Comparison of ENCODE assay signal across 9 cellular contexts in the genomic region with DNA sequence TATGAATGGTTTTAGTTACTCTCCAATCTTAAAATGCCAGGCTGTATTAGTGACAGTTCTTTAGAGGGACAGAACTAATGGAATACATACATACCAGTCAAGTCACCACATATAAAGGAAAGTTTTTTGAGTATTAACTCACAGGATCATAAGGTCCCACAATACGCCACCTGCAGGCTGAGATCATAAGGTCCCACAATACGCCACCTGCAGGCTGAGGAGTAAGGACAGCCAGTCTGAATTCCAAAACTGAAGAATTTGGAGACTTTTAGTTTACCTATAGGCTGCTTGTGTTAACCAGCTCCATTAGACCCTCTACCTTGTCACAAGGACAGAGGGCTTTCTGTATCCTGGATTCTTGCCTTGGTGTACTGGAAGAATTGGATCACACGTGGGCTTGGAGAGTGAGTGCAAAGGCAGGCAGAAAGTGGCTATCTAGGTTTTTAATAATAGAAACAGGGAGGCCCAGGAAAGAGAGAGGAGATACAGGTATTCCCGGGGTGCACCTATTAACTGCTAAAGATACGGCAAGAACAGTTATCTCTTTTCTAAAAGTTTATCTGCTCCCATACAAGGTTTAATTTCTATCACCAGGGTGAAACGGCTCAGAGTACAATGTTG.
A peak's percentile ranks its signal among the peaks of the same experiment; 100 is the strongest.
DNase-seq lines count a peak whose midpoint lies in the region; ATAC-seq and TF ChIP-seq lines count a peak whose summit lies in the region.
"Had no signal": no experiment of that assay in that cellular context is flagged by ENCODE, and none has a peak within 500 bp of the region (broad histone marks: within the 10 kb centered on the region; RNA-seq: fewer than 3 reads in every experiment).

No MANE protein-coding gene starts in this region.

- H3K9me3 ChIP-seq in neural cell (ENCODE audit: low read length), result no peaks in the 10 kb centered on the region
- H3K9me3 ChIP-seq: neutrophil had no signal

- no peaks in the 10 kb centered on the region for H4K20me1 ChIP-seq in neural cell (ENCODE audit: insufficient read depth)

- no peaks in the 10 kb centered on the region for H3F3A ChIP-seq in neural cell (ENCODE audit: insufficient read depth, low read length, poor library complexity, severe bottlenecking)

- TF ChIP-seq CTCF in GM12865 (IDR thresholded peaks at IDR 0.05; ENCODE audit: insufficient read depth, low read depth, low read length, missing control alignments) (peak; percentile 91), neural cell (IDR thresholded peaks at IDR 0.05; ENCODE audit: poor library complexity, severe bottlenecking) (peak; percentile 32)
- peak; percentile 44 for TF ChIP-seq CTCF in activated CD8-positive, alpha-beta T cell treated with anti-CD3 and anti-CD28 coated beads for 36 hours (IDR thresholded peaks at IDR 0.05)

- POLR2A ChIA-PET in activated CD8-positive, alpha-beta T cell treated with anti-CD3 and anti-CD28 coated beads for 36 hours (lab: Charles Lee), result no interaction called here
- POLR2A ChIA-PET in T-cell (lab: Charles Lee), result no interaction called here

- intact Hi-C loops in activated CD8-positive, alpha-beta T cell treated with anti-CD3 and anti-CD28 coated beads for 36 hours (cut with micrococcal nuclease), result no loop called here

- DNase-seq in GM12865 (ENCODE audit: low read depth) (peak; percentile 61), HUDEP-2 (lab: John Stamatoyannopoulos, UW; ENCODE audit: unreplicated experiment in 76 of 76) (peak in 45 of 76 experiments; percentile 1 to 53 (median 18)), NCI-H128 (lab: John Stamatoyannopoulos, UW; ENCODE audit: unreplicated experiment) (no peak), NCI-H2029 (lab: John Stamatoyannopoulos, UW) (no peak), T-cell (no peak)
- DNase-seq in activated CD8-positive, alpha-beta T cell treated with anti-CD3 and anti-CD28 coated beads for 36 hours, result peak; percentile 38

- no peaks in the 10 kb centered on the region for H3K9me2 ChIP-seq in neural cell (ENCODE audit: insufficient read depth, low read length)

- H3K36me3 Mint-ChIP-seq in activated CD8-positive, alpha-beta T cell treated with anti-CD3 and anti-CD28 coated beads for 36 hours (ENCODE audit: low read depth), result no peaks in the 10 kb centered on the region
- no peaks in the 10 kb centered on the region for H3K36me3 Mint-ChIP-seq in T-cell

- no peaks in the 10 kb centered on the region for H3K4me1 Mint-ChIP-seq in activated CD8-positive, alpha-beta T cell treated with anti-CD3 and anti-CD28 coated beads for 36 hours (ENCODE audit: low read depth)
- no peaks in the 10 kb centered on the region for H3K4me1 Mint-ChIP-seq in T-cell

- H3K4me2 ChIP-seq in neural cell (ENCODE audit: low read length), result no peak overlapping the region

- H3K27ac ChIP-seq in neural cell (ENCODE audit: low read length), result no peak overlapping the region
- H3K27ac ChIP-seq: neutrophil had no signal

- H3K9me3 Mint-ChIP-seq in activated CD8-positive, alpha-beta T cell treated with anti-CD3 and anti-CD28 coated beads for 36 hours, result no peaks in the 10 kb centered on the region
- H3K9me3 Mint-ChIP-seq in T-cell, result peaks cover 0 to 4% (median 3%) of the 10 kb centered on the region in 3 donors

- H3K36me3 ChIP-seq in neural cell (ENCODE audit: insufficient read depth, low read length), result no peaks in the 10 kb centered on the region
- H3K36me3 ChIP-seq: neutrophil had no signal

- peak; percentile 90 for ATAC-seq in GM21576 (IDR thresholded peaks at IDR 0.05; ENCODE audit: unreplicated experiment)
- ATAC-seq in activated CD8-positive, alpha-beta T cell treated with anti-CD3 and anti-CD28 coated beads for 36 hours, result no peak
- ATAC-seq in T-cell (replicated peaks in 1 of 4), result no peak

- CTCF ChIA-PET in activated CD8-positive, alpha-beta T cell treated with anti-CD3 and anti-CD28 coated beads for 36 hours (lab: Charles Lee), result no interaction called here
- CTCF ChIA-PET in T-cell (lab: Charles Lee), result no interaction called here

- TF ChIP-seq RAD21 in neural cell (conservative IDR thresholded peaks at IDR 0.05), result no peak

- no peak overlapping the region for H3K27ac Mint-ChIP-seq in activated CD8-positive, alpha-beta T cell treated with anti-CD3 and anti-CD28 coated beads for 36 hours
- no peak overlapping the region for H3K27ac Mint-ChIP-seq in T-cell

- TF ChIP-seq EP300 in neural cell (conservative IDR thresholded peaks at IDR 0.05; ENCODE audit: poor library complexity, severe bottlenecking), result no peak

- no peak overlapping the region for H2AFZ ChIP-seq in neural cell (ENCODE audit: low read depth, low read length)

- H3K27me3 Mint-ChIP-seq in activated CD8-positive, alpha-beta T cell treated with anti-CD3 and anti-CD28 coated beads for 36 hours, result no peaks in the 10 kb centered on the region
- H3K27me3 Mint-ChIP-seq in T-cell, result no peaks in the 10 kb centered on the region

- H3K4me3 ChIP-seq in GM12865 (ENCODE audit: low read depth, low read length) (no peak overlapping the region), neural cell (ENCODE audit: low read length) (no peak overlapping the region)

- no peaks in the 10 kb centered on the region for H3K79me2 ChIP-seq in neural cell (replicated peaks; ENCODE audit: insufficient read depth, low read length)

- no peaks in the 10 kb centered on the region for H3K27me3 ChIP-seq in neural cell (ENCODE audit: insufficient read depth, low read depth, low read length)
- H3K27me3 ChIP-seq: neutrophil had no signal

- H3K9ac ChIP-seq in neural cell (ENCODE audit: low read length), result no peak overlapping the region

- no peak overlapping the region for H3K4me3 Mint-ChIP-seq in activated CD8-positive, alpha-beta T cell treated with anti-CD3 and anti-CD28 coated beads for 36 hours
- H3K4me3 Mint-ChIP-seq in T-cell, result no peak overlapping the region

TF ChIP-seq in neural cell, 6 proteins besides CTCF, POLR2A, EP300 and RAD21:
- TF ChIP-seq TAF1 (IDR thresholded peaks at IDR 0.05; ENCODE audit: low read depth) (no peak), SMC3 (conservative IDR thresholded peaks at IDR 0.05; ENCODE audit: poor library complexity) (no peak), MXI1 (conservative IDR thresholded peaks at IDR 0.05; ENCODE audit: poor library complexity, severe bottlenecking) (no peak), EZH2 (IDR thresholded peaks at IDR 0.05; ENCODE audit: borderline replicate concordance, insufficient read depth, low read length, poor library complexity, severe bottlenecking) (no peak), POLR2AphosphoS5 (IDR thresholded peaks at IDR 0.05) (no peak)
- TF ChIP-seq, protein P1, sequence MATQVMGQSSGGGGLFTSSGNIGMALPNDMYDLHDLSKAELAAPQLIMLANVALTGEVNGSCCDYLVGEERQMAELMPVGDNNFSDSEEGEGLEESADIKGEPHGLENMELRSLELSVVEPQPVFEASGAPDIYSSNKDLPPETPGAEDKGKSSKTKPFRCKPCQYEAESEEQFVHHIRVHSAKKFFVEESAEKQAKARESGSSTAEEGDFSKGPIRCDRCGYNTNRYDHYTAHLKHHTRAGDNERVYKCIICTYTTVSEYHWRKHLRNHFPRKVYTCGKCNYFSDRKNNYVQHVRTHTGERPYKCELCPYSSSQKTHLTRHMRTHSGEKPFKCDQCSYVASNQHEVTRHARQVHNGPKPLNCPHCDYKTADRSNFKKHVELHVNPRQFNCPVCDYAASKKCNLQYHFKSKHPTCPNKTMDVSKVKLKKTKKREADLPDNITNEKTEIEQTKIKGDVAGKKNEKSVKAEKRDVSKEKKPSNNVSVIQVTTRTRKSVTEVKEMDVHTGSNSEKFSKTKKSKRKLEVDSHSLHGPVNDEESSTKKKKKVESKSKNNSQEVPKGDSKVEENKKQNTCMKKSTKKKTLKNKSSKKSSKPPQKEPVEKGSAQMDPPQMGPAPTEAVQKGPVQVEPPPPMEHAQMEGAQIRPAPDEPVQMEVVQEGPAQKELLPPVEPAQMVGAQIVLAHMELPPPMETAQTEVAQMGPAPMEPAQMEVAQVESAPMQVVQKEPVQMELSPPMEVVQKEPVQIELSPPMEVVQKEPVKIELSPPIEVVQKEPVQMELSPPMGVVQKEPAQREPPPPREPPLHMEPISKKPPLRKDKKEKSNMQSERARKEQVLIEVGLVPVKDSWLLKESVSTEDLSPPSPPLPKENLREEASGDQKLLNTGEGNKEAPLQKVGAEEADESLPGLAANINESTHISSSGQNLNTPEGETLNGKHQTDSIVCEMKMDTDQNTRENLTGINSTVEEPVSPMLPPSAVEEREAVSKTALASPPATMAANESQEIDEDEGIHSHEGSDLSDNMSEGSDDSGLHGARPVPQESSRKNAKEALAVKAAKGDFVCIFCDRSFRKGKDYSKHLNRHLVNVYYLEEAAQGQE (IDR thresholded peaks at IDR 0.05; ENCODE audit: borderline replicate concordance), result no peak

Comparison
In these comparisons a context has a peak if more than half of its experiments do, and no peak if none do; other contexts are left out.
1. DNase-seq: peak in GM12865 (single experiment), HUDEP-2 (45 of 76) and activated CD8-positive, alpha-beta T cell treated with anti-CD3 and anti-CD28 coated beads for 36 hours (single experiment); none in NCI-H128 (single experiment), NCI-H2029 (single experiment) and T-cell (0 of 34).
2. CTCF ChIP-seq: peak in every context shown above with its lines; median percentile 91 in GM12865; 44 in activated CD8-positive, alpha-beta T cell treated with anti-CD3 and anti-CD28 coated beads for 36 hours; 32 in neural cell.